Comparison of ENCODE assay signal across 8 cellular contexts in genomic region chr15:67082007-67082536, GRCh38. TPM values are rescaled to one million over a fixed set of nuclear protein-coding genes. Genes with fewer than 3 reads are reported as not detected.
DNase-seq lines count a peak whose midpoint lies in the region; ATAC-seq and TF ChIP-seq lines count a peak whose summit lies in the region.
"Had no signal": no experiment of that assay in that cellular context is flagged by ENCODE, and none has a peak within 500 bp of the region (broad histone marks: within the 10 kb centered on the region; RNA-seq: fewer than 3 reads in every experiment).

No MANE protein-coding gene starts in this region.

- peaks cover 50% of the 10 kb centered on the region for H3K79me2 ChIP-seq in MM.1S (ENCODE audit: low read length)

- H2BK5ac ChIP-seq in neuronal stem cell (ENCODE audit: low read length) = no peak overlapping the region

- H4K91ac ChIP-seq in neuronal stem cell (ENCODE audit: low read depth, low read length, poor library complexity) = no peak overlapping the region

- H2AFZ ChIP-seq in MM.1S (ENCODE audit: low read length) (no peak overlapping the region), neuronal stem cell (ENCODE audit: low read length) (no peak overlapping the region)

- no peak overlapping the region for H2BK120ac ChIP-seq in neuronal stem cell (ENCODE audit: low read depth, low read length)

- no peak overlapping the region for H4K8ac ChIP-seq in neuronal stem cell (ENCODE audit: low read depth, low read length)

- H4K20me1 ChIP-seq in MM.1S (ENCODE audit: insufficient read depth, low read length) = no peaks in the 10 kb centered on the region

- H2AK5ac ChIP-seq in neuronal stem cell (ENCODE audit: low read depth, low read length) = no peak overlapping the region

- H3K36me3 ChIP-seq in MM.1S (replicated peaks; ENCODE audit: insufficient read depth, low read length) (no peaks in the 10 kb centered on the region), neuronal stem cell (replicated peaks in 1 of 2; ENCODE audit: control insufficient read depth in 2 of 2, insufficient read depth in 2 of 2, low read length in 2 of 2) (peaks cover 0 to 74% of the 10 kb centered on the region in 2 donors)

- no peak overlapping the region for H3K18ac ChIP-seq in neuronal stem cell (ENCODE audit: low read length)

- WGBS in neuronal stem cell (ENCODE audit: extremely low coverage in 2 of 2, insufficient read length in 2 of 2, insufficient replicate concordance in 1 of 2), 2 donors = no CpG with 5 or more reads among the region's 3 CpGs

- no peak overlapping the region for H2BK12ac ChIP-seq in neuronal stem cell (ENCODE audit: low read length)

- H3K14ac ChIP-seq in neuronal stem cell (ENCODE audit: low read length) = no peak overlapping the region

- H3K27ac ChIP-seq in MM.1S (ENCODE audit: low read length) (peak overlapping the region; percentile 78; the same call in 1 of the 2 replicates), neuronal stem cell (replicated peaks; ENCODE audit: low read length) (no peak overlapping the region)

- TF ChIP-seq CTCF in MM.1S (IDR thresholded peaks at IDR 0.05; ENCODE audit: low read length) = no peak

- H3K9me3 ChIP-seq in MM.1S (replicated peaks; ENCODE audit: insufficient read depth, low read length) (no peaks in the 10 kb centered on the region), neuronal stem cell (replicated peaks in 1 of 2; ENCODE audit: control insufficient read depth in 2 of 2, insufficient read depth in 1 of 2, low read depth in 1 of 2, low read length in 2 of 2) (peaks cover 0 to 7% of the 10 kb centered on the region in 2 donors)

- H3K9ac ChIP-seq in MM.1S (ENCODE audit: low read length) (no peak overlapping the region), neuronal stem cell (ENCODE audit: low read depth, low read length, poor library complexity) (no peak overlapping the region)

- H3K27me3 ChIP-seq in MM.1S (replicated peaks; ENCODE audit: insufficient read depth, low read length) (no peaks in the 10 kb centered on the region), neuronal stem cell (ENCODE audit: control insufficient read depth in 3 of 3, insufficient read depth in 3 of 3, low read depth in 1 of 3, low read length in 3 of 3) (no peaks in the 10 kb centered on the region)
- H3K27me3 ChIP-seq: dorsolateral prefrontal cortex had no signal

- DNase-seq in MM.1S = peak; percentile 81
- peak; percentile 52 to 63 for DNase-seq in activated CD4-positive, alpha-beta T cell treated with anti-CD3 and anti-CD28 coated beads, Interleukin-2, amount 50 U/mL, for 4 hours
- peak; percentile 69 for DNase-seq in islet precursor cell
- peak; percentile 79 for DNase-seq in stimulated activated naive CD4-positive, alpha-beta T cell treated with Interleukin-2 at 50 U/mL for 16 hours (lab: John Stamatoyannopoulos, UW)
- no peak for DNase-seq in neuronal stem cell (ENCODE audit: low spot score)
- DNase-seq: dorsolateral prefrontal cortex had no signal

- H3K9me2 ChIP-seq in MM.1S (replicated peaks; ENCODE audit: insufficient read depth, low read length) = no peaks in the 10 kb centered on the region

- peaks cover 51% of the 10 kb centered on the region for H3F3A ChIP-seq in MM.1S (ENCODE audit: insufficient read depth, low read length)

- H3K4me1 ChIP-seq in MM.1S (ENCODE audit: low read length) (peaks cover 84% of the 10 kb centered on the region), neuronal stem cell (ENCODE audit: control insufficient read depth in 2 of 2, insufficient read depth in 1 of 2, low read depth in 1 of 2, low read length in 2 of 2) (peaks cover 0 to 16% of the 10 kb centered on the region in 2 donors)

- H3K4me2 ChIP-seq in MM.1S (ENCODE audit: low read depth, low read length) (peak overlapping the region; percentile 37), neuronal stem cell (ENCODE audit: insufficient read depth, low read length, poor library complexity, severe bottlenecking) (no peak overlapping the region)

- no peak overlapping the region for H3K4me3 ChIP-seq in MM.1S (ENCODE audit: low read length)
- no peak overlapping the region for H3K4me3 ChIP-seq in neuronal stem cell (ENCODE audit: low read length in 2 of 2)
- H3K4me3 ChIP-seq: dorsolateral prefrontal cortex had no signal

- ATAC-seq in GM19351 (IDR thresholded peaks at IDR 0.05; ENCODE audit: unreplicated experiment) (no peak), GM21529 (IDR thresholded peaks at IDR 0.05; ENCODE audit: unreplicated experiment) (no peak)

- no peak overlapping the region for H3K23ac ChIP-seq in neuronal stem cell (ENCODE audit: low read depth, low read length, poor library complexity)

- no peak overlapping the region for H3K4ac ChIP-seq in neuronal stem cell (ENCODE audit: low read length)

- peaks cover 9% of the 10 kb centered on the region for H3K79me1 ChIP-seq in neuronal stem cell (ENCODE audit: low read depth, low read length)

- H2BK15ac ChIP-seq in neuronal stem cell (ENCODE audit: low read length) = no peak overlapping the region

RNA-seq across cellular contexts. Expression of gene SMAD3, which starts 16.7 kb away (rescaled TPM):
- polyA plus RNA-seq in neuronal stem cell (2013, experiment 1 of 2) = 32.6 TPM
- 32.9 TPM for polyA plus RNA-seq in neuronal stem cell (2013, experiment 2 of 2)
